18 cellular contexts compared by ENCODE assay signal in genomic region chr6:69584536-69584912, GRCh38.
DNase-seq lines count a peak whose midpoint lies in the region; ATAC-seq and TF ChIP-seq lines count a peak whose summit lies in the region.
"Had no signal": no experiment of that assay in that cellular context is flagged by ENCODE, and none has a peak within 500 bp of the region (broad histone marks: within the 10 kb centered on the region; RNA-seq: fewer than 3 reads in every experiment).

No MANE protein-coding gene starts in this region.

- H4K8ac ChIP-seq in mesendoderm (ENCODE audit: low read depth, low read length), result no peak overlapping the region

- peaks cover 43% of the 10 kb centered on the region for H3K4me1 ChIP-seq in cardiac muscle cell (ENCODE audit: low read depth)
- H3K4me1 ChIP-seq in right cardiac atrium (ENCODE audit: control insufficient read depth, insufficient read depth, low read length), result no peaks in the 10 kb centered on the region
- H3K4me1 ChIP-seq in mesendoderm (ENCODE audit: control insufficient read depth, low read depth, low read length), result peaks cover 3% of the 10 kb centered on the region
- H3K4me1 ChIP-seq in smooth muscle cell (ENCODE audit: low read depth), result peaks cover 11% of the 10 kb centered on the region
- no peaks in the 10 kb centered on the region for H3K4me1 ChIP-seq in mucosa of descending colon (ENCODE audit: low read depth)
- H3K4me1 ChIP-seq in thyroid gland, result no peaks in the 10 kb centered on the region
- H3K4me1 ChIP-seq: HAP-1 had no signal

- ATAC-seq in right cardiac atrium (no peak), mucosa of descending colon (no peak)
- ATAC-seq: CD8-positive, alpha-beta T cell; Right ventricle myocardium inferior had no signal

- H3K79me1 ChIP-seq in mesendoderm (ENCODE audit: low read length), result no peaks in the 10 kb centered on the region

- no peaks in the 10 kb centered on the region for H4K20me1 ChIP-seq in smooth muscle cell (ENCODE audit: low read depth)

- no peak overlapping the region for H3K9ac ChIP-seq in mesendoderm (ENCODE audit: low read length)
- H3K9ac ChIP-seq in smooth muscle cell (ENCODE audit: low read depth), result peak overlapping the region; percentile 71

- H3K4me3 ChIP-seq in cardiac muscle cell, result no peak overlapping the region
- H3K4me3 ChIP-seq in right cardiac atrium (ENCODE audit: low read length), result no peak overlapping the region
- H3K4me3 ChIP-seq in mesendoderm (ENCODE audit: low read length), result no peak overlapping the region
- no peak overlapping the region for H3K4me3 ChIP-seq in smooth muscle cell
- no peak overlapping the region for H3K4me3 ChIP-seq in mucosa of descending colon
- H3K4me3 ChIP-seq in thyroid gland (replicated peaks in 1 of 3), result no peak overlapping the region
- H3K4me3 ChIP-seq: HAP-1 had no signal

- H3K56ac ChIP-seq in mesendoderm (ENCODE audit: low read length), result no peak overlapping the region

- no peak overlapping the region for H3K18ac ChIP-seq in mesendoderm (ENCODE audit: low read length)

- H3K4me2 ChIP-seq in mesendoderm (ENCODE audit: low read length) (no peak overlapping the region), smooth muscle cell (peak overlapping the region; percentile 75)

- H2BK120ac ChIP-seq in mesendoderm (ENCODE audit: low read depth, low read length), result no peak overlapping the region

- intact Hi-C loops in right cardiac atrium (cut with DNase I), result no loop called here
- intact Hi-C loops in mucosa of descending colon (cut with DNase I, micrococcal nuclease), result no loop called here
- intact Hi-C loops in thyroid gland (cut with DNase I), result no loop called here

- H3K27me3 ChIP-seq in cardiac muscle cell (no peaks in the 10 kb centered on the region), right cardiac atrium (ENCODE audit: control insufficient read depth, insufficient read depth) (no peaks in the 10 kb centered on the region), mesendoderm (ENCODE audit: insufficient read depth, low read length, poor library complexity) (no peaks in the 10 kb centered on the region), smooth muscle cell (ENCODE audit: low read depth) (no peaks in the 10 kb centered on the region), thyroid gland (no peaks in the 10 kb centered on the region)

- 39% methylated on average over 2 of the region's 2 CpGs for WGBS in right cardiac atrium
- no CpG with 5 or more reads among the region's 2 CpGs for WGBS in mesendoderm (ENCODE audit: extremely low coverage, insufficient coverage, low lambda C conversion rate)
- 3% methylated on average over 2 of the region's 2 CpGs for WGBS in smooth muscle cell (ENCODE audit: low lambda C conversion rate)
- 46 to 68% methylated on average over 2 of the region's 2 CpGs for WGBS in thyroid gland, 2 donors

- H4K5ac ChIP-seq in mesendoderm (ENCODE audit: low read length), result no peak overlapping the region

- H3K79me2 ChIP-seq in mesendoderm (ENCODE audit: control insufficient read depth, insufficient read depth, low read length), result no peaks in the 10 kb centered on the region
- no peaks in the 10 kb centered on the region for H3K79me2 ChIP-seq in smooth muscle cell (ENCODE audit: low read depth)

- TF ChIP-seq POLR2A in thyroid gland (IDR thresholded peaks at IDR 0.05), result no peak

- H3K23ac ChIP-seq in mesendoderm (ENCODE audit: low read length), result no peak overlapping the region

- H3F3A ChIP-seq in smooth muscle cell (ENCODE audit: low read depth), result peaks cover 14% of the 10 kb centered on the region

- H2BK15ac ChIP-seq in mesendoderm (replicated peaks; ENCODE audit: low read depth), result no peak overlapping the region

- no peak for DNase-seq in cardiac muscle cell (ENCODE audit: low read depth in 1 of 2, low spot score in 1 of 2)
- no peak for DNase-seq in right cardiac atrium
- peak; percentile 56 for DNase-seq in astrocyte of the hippocampus (ENCODE audit: low read depth, low spot score)
- peak; percentile 3 for DNase-seq in mesendoderm
- no peak for DNase-seq in smooth muscle cell (lab: John Stamatoyannopoulos, UW; ENCODE audit: unreplicated experiment)
- no peak for DNase-seq in mucosa of descending colon
- DNase-seq in iPS-NIHi7 (ENCODE audit: extremely low spot score), result no peak
- no peak for DNase-seq in thyroid gland
- DNase-seq: activated CD4-positive, alpha-beta T cell treated with anti-CD3 and anti-CD28 coated beads for 1 hour; activated effector memory CD4-positive, alpha-beta T cell treated with Interleukin-2 at 50 U/mL for 16 hours; aorta; CD8-positive, alpha-beta T cell; hippocampal formation; left cardiac atrium; NCI-H2029; stimulated activated CD4-positive, alpha-beta T cell treated with anti-CD3 and anti-CD28 coated beads, Interleukin-15, amount 100 ng/mL, for 24 hours had no signal

- peak overlapping the region; percentile 91 for H3K27ac ChIP-seq in cardiac muscle cell
- no peak overlapping the region for H3K27ac ChIP-seq in right cardiac atrium (ENCODE audit: low read length)
- H3K27ac ChIP-seq in mesendoderm (ENCODE audit: low read depth, low read length), result no peak overlapping the region
- peak overlapping the region; percentile 94 for H3K27ac ChIP-seq in smooth muscle cell (ENCODE audit: low read depth)
- H3K27ac ChIP-seq in thyroid gland, result no peak overlapping the region

- H2AFZ ChIP-seq in smooth muscle cell (ENCODE audit: low read depth), result no peak overlapping the region

- no peak overlapping the region for H2AK5ac ChIP-seq in mesendoderm (ENCODE audit: low read length)

- no peaks in the 10 kb centered on the region for H3K9me3 ChIP-seq in cardiac muscle cell (ENCODE audit: low read depth)
- no peaks in the 10 kb centered on the region for H3K9me3 ChIP-seq in right cardiac atrium (ENCODE audit: control insufficient read depth, low read length)
- H3K9me3 ChIP-seq in smooth muscle cell (replicated peaks; ENCODE audit: low read depth), result no peaks in the 10 kb centered on the region
- H3K9me3 ChIP-seq in mucosa of descending colon, result no peaks in the 10 kb centered on the region
- H3K9me3 ChIP-seq in thyroid gland, result no peaks in the 10 kb centered on the region
- H3K9me3 ChIP-seq: HAP-1 had no signal

- H3K36me3 ChIP-seq in cardiac muscle cell (no peaks in the 10 kb centered on the region), mesendoderm (ENCODE audit: control insufficient read depth, insufficient read depth, low read length) (no peaks in the 10 kb centered on the region), smooth muscle cell (ENCODE audit: low read depth) (no peaks in the 10 kb centered on the region), mucosa of descending colon (ENCODE audit: low read depth) (no peaks in the 10 kb centered on the region), thyroid gland (no peaks in the 10 kb centered on the region)
- H3K36me3 ChIP-seq: HAP-1 had no signal

- TF ChIP-seq CTCF in cardiac muscle cell (IDR thresholded peaks at IDR 0.05; ENCODE audit: low read depth, low read length) (no peak), smooth muscle cell (IDR thresholded peaks at IDR 0.05; ENCODE audit: borderline replicate concordance, insufficient read depth, poor library complexity, severe bottlenecking) (no peak), mucosa of descending colon (IDR thresholded peaks at IDR 0.05) (no peak), thyroid gland (IDR thresholded peaks at IDR 0.05) (no peak)

- no peak overlapping the region for H3K4ac ChIP-seq in mesendoderm (ENCODE audit: low read depth, low read length)

- no peak overlapping the region for H2BK5ac ChIP-seq in mesendoderm (ENCODE audit: low read length)

Comparison
In these comparisons a context has a peak if more than half of its experiments do, and no peak if none do; other contexts are left out.
1. H3K27ac ChIP-seq: peak in cardiac muscle cell (single experiment) and smooth muscle cell (single experiment); none in right cardiac atrium (single experiment), mesendoderm (single experiment) and thyroid gland (0 of 3).
2. DNase-seq: peak in astrocyte of the hippocampus (single experiment) and mesendoderm (single experiment); none in cardiac muscle cell (0 of 2), right cardiac atrium (0 of 3), smooth muscle cell (single experiment), mucosa of descending colon (0 of 3), iPS-NIHi7 (single experiment) and thyroid gland (0 of 2).